1 cellular context compared by ENCODE assay signal in genomic region chr10:124461642-124462347, GRCh38.
TF ChIP-seq lines count a peak whose summit lies in the region.

LHPP (plus strand) TSS chr10:124461823; CDS start chr10:124461863, 40 bp downstream.

TF ChIP-seq in K562, 482 proteins besides CTCF, POLR2A, EP300 and RAD21 (continued from another document and continues in another):
- no peak for TF ChIP-seq GATA2 (CRISPR knock-in tag; IDR thresholded peaks at IDR 0.05)
- no peak for TF ChIP-seq ZMIZ1 (IDR thresholded peaks at IDR 0.05; ENCODE audit: low read depth in 2 of 2, low read length in 2 of 2)
- peak; percentile 87 for TF ChIP-seq CREM (IDR thresholded peaks at IDR 0.05; ENCODE audit: low read depth)
- peak; percentile 61; the same call in 1 of the 2 replicates for TF ChIP-seq ZBTB2 (IDR thresholded peaks at IDR 0.05)
- no peak for TF ChIP-seq ZNF23 (CRISPR knock-in tag; IDR thresholded peaks at IDR 0.05)
- TF ChIP-seq RREB1 (CRISPR knock-in tag; IDR thresholded peaks at IDR 0.05) = no peak
- TF ChIP-seq PHB (CRISPR knock-in tag; IDR thresholded peaks at IDR 0.05) = no peak
- TF ChIP-seq ZNF318 (IDR thresholded peaks at IDR 0.05; ENCODE audit: borderline replicate concordance in 1 of 2, low read depth in 1 of 2) = no peak
- no peak for TF ChIP-seq CBFB (CRISPR knock-in tag; IDR thresholded peaks at IDR 0.05)
- peak in 1 of 3 experiments; percentile 44; a peak in 1 of 6 replicates for TF ChIP-seq ZBTB11 (CRISPR knock-in tag; IDR thresholded peaks at IDR 0.05)
- TF ChIP-seq FOXM1 (IDR thresholded peaks at IDR 0.05; ENCODE audit: low read depth) = no peak
- no peak for TF ChIP-seq FOXM1 (CRISPR knock-in tag; IDR thresholded peaks at IDR 0.05; ENCODE audit: low read depth)
- TF ChIP-seq ZNF184 (CRISPR knock-in tag; IDR thresholded peaks at IDR 0.05) = no peak
- no peak for TF ChIP-seq ZNF561 (CRISPR knock-in tag; conservative IDR thresholded peaks at IDR 0.05)
- TF ChIP-seq STAG1 (CRISPR knock-in tag; IDR thresholded peaks at IDR 0.05; ENCODE audit: borderline replicate concordance) = no peak
- no peak for TF ChIP-seq TRIM28 (IDR thresholded peaks at IDR 0.05)
- no peak for TF ChIP-seq ZNF584 (CRISPR knock-in tag; IDR thresholded peaks at IDR 0.05; ENCODE audit: low read depth)
- no peak for TF ChIP-seq ZNF277 (CRISPR knock-in tag; IDR thresholded peaks at IDR 0.05; ENCODE audit: borderline replicate concordance)
- TF ChIP-seq ZNF224 (CRISPR knock-in tag; IDR thresholded peaks at IDR 0.05) = no peak
- TF ChIP-seq GTF2A2 (tag; IDR thresholded peaks at IDR 0.05) = no peak
- no peak for TF ChIP-seq TBL1XR1 (IDR thresholded peaks at IDR 0.05; ENCODE audit: low read length in 2 of 2)
- no peak for TF ChIP-seq POLR3G (IDR thresholded peaks at IDR 0.05; ENCODE audit: extremely low read depth, insufficient read length, insufficient replicate concordance)
- TF ChIP-seq NONO (IDR thresholded peaks at IDR 0.05; ENCODE audit: low read depth in 2 of 2, low read length in 1 of 2) = peak in 1 of 2 experiments; percentile 53; a peak in 1 of 4 replicates
